In genomic region chr19:52961981-52962380, GRCh38 we compare ENCODE assay signal across 1 cellular context.
TF ChIP-seq lines count a peak whose summit lies in the region.

No MANE protein-coding gene starts in this region.

TF ChIP-seq in endothelial cell of umbilical vein, 7 proteins besides CTCF, POLR2A, EP300 and RAD21:
- TF ChIP-seq MYC (IDR thresholded peaks at IDR 0.05; ENCODE audit: low read depth, low read length) (no peak), POLR2AphosphoS5 (IDR thresholded peaks at IDR 0.05; ENCODE audit: insufficient read depth, low read depth, low read length) (no peak), JUN (IDR thresholded peaks at IDR 0.05; ENCODE audit: borderline replicate concordance, insufficient read depth, insufficient read length, low read depth) (no peak), GATA2 (IDR thresholded peaks at IDR 0.05; ENCODE audit: insufficient read depth, insufficient read length, low read depth, low read length) (no peak)
